In the genomic region with DNA sequence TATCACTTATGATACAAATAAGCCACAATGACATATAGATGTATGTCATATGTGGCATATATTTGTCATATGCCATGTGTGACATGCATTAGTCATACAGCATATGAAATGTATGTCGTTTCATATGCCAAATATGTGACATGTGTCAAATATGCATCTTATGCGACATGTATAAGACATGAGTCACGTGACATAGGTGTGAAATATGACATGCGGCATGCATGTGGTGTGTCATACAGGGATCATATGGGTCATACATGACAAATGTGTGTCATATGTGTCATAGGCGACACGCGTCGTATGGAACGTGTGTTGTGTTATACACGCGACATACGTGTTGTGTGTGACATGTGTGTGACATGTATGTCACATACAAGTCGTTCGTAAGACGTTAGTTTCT, we compare ENCODE assay signal across 3 cellular contexts.
TF ChIP-seq lines count a peak whose summit lies in the region.

No MANE protein-coding gene starts in this region.

TF ChIP-seq in HEK293T, 16 proteins besides CTCF, POLR2A, EP300 and RAD21:
- no peak for TF ChIP-seq TARDBP (IDR thresholded peaks at IDR 0.05)
- peak; percentile 31; the same call in 1 of the 2 replicates for TF ChIP-seq LEF1 (IDR thresholded peaks at IDR 0.05; ENCODE audit: borderline replicate concordance)
- TF ChIP-seq L3MBTL2 (conservative IDR thresholded peaks at IDR 0.05): peak; percentile 57; the same call in 1 of the 2 replicates

TF ChIP-seq in H1, 55 proteins besides CTCF, POLR2A, EP300 and RAD21:
- TF ChIP-seq, protein P1, sequence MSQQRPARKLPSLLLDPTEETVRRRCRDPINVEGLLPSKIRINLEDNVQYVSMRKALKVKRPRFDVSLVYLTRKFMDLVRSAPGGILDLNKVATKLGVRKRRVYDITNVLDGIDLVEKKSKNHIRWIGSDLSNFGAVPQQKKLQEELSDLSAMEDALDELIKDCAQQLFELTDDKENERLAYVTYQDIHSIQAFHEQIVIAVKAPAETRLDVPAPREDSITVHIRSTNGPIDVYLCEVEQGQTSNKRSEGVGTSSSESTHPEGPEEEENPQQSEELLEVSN (IDR thresholded peaks at IDR 0.05): no peak
- TF ChIP-seq TBP (IDR thresholded peaks at IDR 0.05; ENCODE audit: low read depth, low read length): no peak
- TF ChIP-seq SAP30 (IDR thresholded peaks at IDR 0.05; ENCODE audit: insufficient read depth, insufficient replicate concordance, low read length): no peak
- no peak for TF ChIP-seq NANOG (IDR thresholded peaks at IDR 0.05; ENCODE audit: insufficient read depth, low read depth, low read length, poor library complexity, severe bottlenecking)
- TF ChIP-seq, protein P2, sequence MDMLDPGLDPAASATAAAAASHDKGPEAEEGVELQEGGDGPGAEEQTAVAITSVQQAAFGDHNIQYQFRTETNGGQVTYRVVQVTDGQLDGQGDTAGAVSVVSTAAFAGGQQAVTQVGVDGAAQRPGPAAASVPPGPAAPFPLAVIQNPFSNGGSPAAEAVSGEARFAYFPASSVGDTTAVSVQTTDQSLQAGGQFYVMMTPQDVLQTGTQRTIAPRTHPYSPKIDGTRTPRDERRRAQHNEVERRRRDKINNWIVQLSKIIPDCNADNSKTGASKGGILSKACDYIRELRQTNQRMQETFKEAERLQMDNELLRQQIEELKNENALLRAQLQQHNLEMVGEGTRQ (IDR thresholded peaks at IDR 0.05; ENCODE audit: low read length): no peak
- TF ChIP-seq TEAD4 (IDR thresholded peaks at IDR 0.05; ENCODE audit: low read depth, low read length): no peak
- TF ChIP-seq CBX8 (IDR thresholded peaks at IDR 0.05; ENCODE audit: borderline replicate concordance, low read depth, low read length): no peak
- no peak for TF ChIP-seq CTBP2 (IDR thresholded peaks at IDR 0.05; ENCODE audit: borderline replicate concordance, insufficient read depth, insufficient read length, low read length)
- no peak for TF ChIP-seq HDAC2 (IDR thresholded peaks at IDR 0.05; ENCODE audit: borderline replicate concordance in 1 of 2, low read depth in 2 of 2, low read length in 2 of 2)
- TF ChIP-seq CREB1 (IDR thresholded peaks at IDR 0.05): no peak
- no peak for TF ChIP-seq SUZ12 (IDR thresholded peaks at IDR 0.05; ENCODE audit: low read length)
- no peak for TF ChIP-seq SIN3A (conservative IDR thresholded peaks at IDR 0.05 in 1 of 2, IDR thresholded peaks at IDR 0.05 in 1 of 2; ENCODE audit: low read depth in 1 of 2, low read length in 2 of 2)

TF ChIP-seq in neural cell, 6 proteins besides CTCF, POLR2A, EP300 and RAD21:
- TF ChIP-seq POLR2AphosphoS5 (IDR thresholded peaks at IDR 0.05) (no peak), SMC3 (conservative IDR thresholded peaks at IDR 0.05; ENCODE audit: poor library complexity) (no peak), TAF1 (IDR thresholded peaks at IDR 0.05; ENCODE audit: low read depth) (no peak), EZH2 (IDR thresholded peaks at IDR 0.05; ENCODE audit: borderline replicate concordance, insufficient read depth, low read length, poor library complexity, severe bottlenecking) (no peak), MXI1 (conservative IDR thresholded peaks at IDR 0.05; ENCODE audit: poor library complexity, severe bottlenecking) (no peak)
- TF ChIP-seq, protein P3, sequence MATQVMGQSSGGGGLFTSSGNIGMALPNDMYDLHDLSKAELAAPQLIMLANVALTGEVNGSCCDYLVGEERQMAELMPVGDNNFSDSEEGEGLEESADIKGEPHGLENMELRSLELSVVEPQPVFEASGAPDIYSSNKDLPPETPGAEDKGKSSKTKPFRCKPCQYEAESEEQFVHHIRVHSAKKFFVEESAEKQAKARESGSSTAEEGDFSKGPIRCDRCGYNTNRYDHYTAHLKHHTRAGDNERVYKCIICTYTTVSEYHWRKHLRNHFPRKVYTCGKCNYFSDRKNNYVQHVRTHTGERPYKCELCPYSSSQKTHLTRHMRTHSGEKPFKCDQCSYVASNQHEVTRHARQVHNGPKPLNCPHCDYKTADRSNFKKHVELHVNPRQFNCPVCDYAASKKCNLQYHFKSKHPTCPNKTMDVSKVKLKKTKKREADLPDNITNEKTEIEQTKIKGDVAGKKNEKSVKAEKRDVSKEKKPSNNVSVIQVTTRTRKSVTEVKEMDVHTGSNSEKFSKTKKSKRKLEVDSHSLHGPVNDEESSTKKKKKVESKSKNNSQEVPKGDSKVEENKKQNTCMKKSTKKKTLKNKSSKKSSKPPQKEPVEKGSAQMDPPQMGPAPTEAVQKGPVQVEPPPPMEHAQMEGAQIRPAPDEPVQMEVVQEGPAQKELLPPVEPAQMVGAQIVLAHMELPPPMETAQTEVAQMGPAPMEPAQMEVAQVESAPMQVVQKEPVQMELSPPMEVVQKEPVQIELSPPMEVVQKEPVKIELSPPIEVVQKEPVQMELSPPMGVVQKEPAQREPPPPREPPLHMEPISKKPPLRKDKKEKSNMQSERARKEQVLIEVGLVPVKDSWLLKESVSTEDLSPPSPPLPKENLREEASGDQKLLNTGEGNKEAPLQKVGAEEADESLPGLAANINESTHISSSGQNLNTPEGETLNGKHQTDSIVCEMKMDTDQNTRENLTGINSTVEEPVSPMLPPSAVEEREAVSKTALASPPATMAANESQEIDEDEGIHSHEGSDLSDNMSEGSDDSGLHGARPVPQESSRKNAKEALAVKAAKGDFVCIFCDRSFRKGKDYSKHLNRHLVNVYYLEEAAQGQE (IDR thresholded peaks at IDR 0.05; ENCODE audit: borderline replicate concordance): no peak
